Comparison of ENCODE assay signal across 25 cellular contexts in the genomic region with DNA sequence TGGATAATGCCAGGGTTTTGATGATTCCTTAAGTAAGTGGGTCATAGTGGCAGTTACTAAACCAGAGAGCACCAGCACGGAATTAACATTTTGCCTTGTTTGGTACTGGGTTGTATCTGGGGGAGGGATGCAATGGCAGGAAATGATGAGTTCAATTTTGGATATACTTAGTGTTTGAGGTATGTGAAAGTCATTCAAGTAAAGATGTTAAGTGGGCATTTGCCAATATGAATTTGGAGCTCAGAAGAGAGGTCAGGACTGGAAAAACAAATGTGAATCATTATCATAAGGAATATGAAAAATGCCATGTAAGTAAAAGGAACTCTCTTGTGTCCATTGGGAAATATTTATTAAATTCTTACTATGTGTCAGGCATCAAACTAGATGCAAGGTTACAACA. TPM values are rescaled to one million over a fixed set of nuclear protein-coding genes. Genes with fewer than 3 reads are reported as not detected.
DNase-seq lines count a peak whose midpoint lies in the region; ATAC-seq, FAIRE-seq and TF ChIP-seq lines count a peak whose summit lies in the region.
"Had no signal": no experiment of that assay in that cellular context is flagged by ENCODE, and none has a peak within 500 bp of the region (broad histone marks: within the 10 kb centered on the region; RNA-seq: fewer than 3 reads in every experiment).

No MANE protein-coding gene starts in this region.

- no peak overlapping the region for H3K23ac ChIP-seq in mesenchymal stem cell (ENCODE audit: low read length in 2 of 2)

- FAIRE-seq in GM12892 (lab: Jason Lieb, UNC), result peak; percentile 33
- FAIRE-seq: A549, frontal cortex had no signal

- POLR2A ChIA-PET in AG04449 (lab: Yijun Ruan, JAX), result no interaction called here

- WGBS in mesenchymal stem cell, result 81% methylated on average over 1 of the region's 1 CpG
- 89% methylated on average over 1 of the region's 1 CpG for WGBS in esophagus muscularis mucosa

- DNase-seq in AG04449 (ENCODE audit: low read depth, low spot score) (peak; percentile 94), GM12892 (ENCODE audit: insufficient read length) (no peak), adipocyte (ENCODE audit: low read depth) (peak; percentile 42), fibroblast of pulmonary artery (ENCODE audit: low read depth) (peak; percentile 89), mesenchymal stem cell (no peak), C1 segment of cervical spinal cord (lab: John Stamatoyannopoulos, UW) (no peak), esophagus muscularis mucosa (ENCODE audit: extremely low spot score) (no peak)
- DNase-seq: activated effector memory CD4-positive, alpha-beta T cell treated with anti-CD3 and anti-CD28 coated beads, Interleukin-2, amount 50 U/mL, for 16 hours; CD4-positive, CD25-positive, alpha-beta regulatory T cell; cerebellar nuclear complex; KBM-7; kidney glomerular epithelial cell; naive thymus-derived CD4-positive, alpha-beta T cell; NCI-H1048; NCI-H2081 treated with DMSO at 0.1 percent for 48 hours; NCI-H510A treated with DMSO at 0.1 percent for 48 hours; RPMI8226; stimulated activated CD4-positive, alpha-beta T cell treated with anti-CD3 and anti-CD28 coated beads, Interleukin-4, amount 100 ng/mL, for 1 hour; stomach; upper lobe of right lung had no signal

- H2BK5ac ChIP-seq in mesenchymal stem cell (ENCODE audit: low read depth, low read length, poor library complexity, severe bottlenecking), result no peak overlapping the region

- intact Hi-C loops in esophagus muscularis mucosa (cut with DNase I), result no loop called here

- CTCF ChIA-PET in AG04449 (lab: Yijun Ruan, JAX), result interaction anchor here (2.8 kb wide), 1 partner anchor 14 kb away, joined by 10 read pairs; no protein-coding TSS in a partner anchor

- H4K8ac ChIP-seq in mesenchymal stem cell (ENCODE audit: low read length), result no peak overlapping the region

- no peak overlapping the region for H2BK12ac ChIP-seq in mesenchymal stem cell (ENCODE audit: low read length in 2 of 2)

- ATAC-seq in HG03280 (IDR thresholded peaks at IDR 0.05; ENCODE audit: unreplicated experiment), result no peak
- ATAC-seq: naive thymus-derived CD4-positive, alpha-beta T cell; upper lobe of right lung had no signal

- H3K9me3 ChIP-seq in adipocyte (ENCODE audit: control insufficient read depth, low read length) (no peaks in the 10 kb centered on the region), mesenchymal stem cell (ENCODE audit: control insufficient read depth, low read length) (no peaks in the 10 kb centered on the region), esophagus muscularis mucosa (no peaks in the 10 kb centered on the region)
- H3K9me3 ChIP-seq: A549, stomach, upper lobe of right lung had no signal

- no peak overlapping the region for H2AK5ac ChIP-seq in mesenchymal stem cell (ENCODE audit: low read length, severe bottlenecking)

- H3K79me1 ChIP-seq in mesenchymal stem cell (replicated peaks; ENCODE audit: low read length, poor library complexity, severe bottlenecking), result no peaks in the 10 kb centered on the region

- H3K9ac ChIP-seq in adipocyte (ENCODE audit: low read length), result peak overlapping the region; percentile 40
- H3K9ac ChIP-seq in mesenchymal stem cell (ENCODE audit: low read length), result no peak overlapping the region

- no peak overlapping the region for H3K4me2 ChIP-seq in mesenchymal stem cell (ENCODE audit: low read length, poor library complexity, severe bottlenecking)
- H3K4me2 ChIP-seq: A549 had no signal

- H3K4me3 ChIP-seq in AG04449 (ENCODE audit: low read depth, low read length) (no peak overlapping the region), adipocyte (ENCODE audit: low read length) (no peak overlapping the region), fibroblast of pulmonary artery (replicated peaks; ENCODE audit: low read depth, low read length) (no peak overlapping the region), mesenchymal stem cell (ENCODE audit: insufficient read depth in 1 of 2, low read depth in 1 of 2, low read length in 2 of 2) (no peak overlapping the region), esophagus muscularis mucosa (no peak overlapping the region)
- H3K4me3 ChIP-seq: A549, stomach, upper lobe of right lung had no signal

- no peak overlapping the region for H3K18ac ChIP-seq in mesenchymal stem cell (ENCODE audit: low read depth in 1 of 2, low read length in 2 of 2)

- no peak for TF ChIP-seq CTCF in AG04449 (IDR thresholded peaks at IDR 0.05; ENCODE audit: insufficient read depth, low read length, missing control alignments)
- no peak for TF ChIP-seq CTCF in fibroblast of pulmonary artery (IDR thresholded peaks at IDR 0.05; ENCODE audit: low read length, missing control alignments)
- TF ChIP-seq CTCF in esophagus muscularis mucosa (IDR thresholded peaks at IDR 0.05), result no peak

- no peaks in the 10 kb centered on the region for H3K36me3 ChIP-seq in adipocyte (ENCODE audit: control insufficient read depth, insufficient read depth, low read length, severe bottlenecking)
- no peaks in the 10 kb centered on the region for H3K36me3 ChIP-seq in mesenchymal stem cell (ENCODE audit: control insufficient read depth in 1 of 2, insufficient read depth in 2 of 2, low read depth in 1 of 2, low read length in 2 of 2)
- H3K36me3 ChIP-seq in esophagus muscularis mucosa, result no peaks in the 10 kb centered on the region
- H3K36me3 ChIP-seq: stomach, upper lobe of right lung had no signal

- H4K91ac ChIP-seq in mesenchymal stem cell (ENCODE audit: low read length), result no peak overlapping the region

- TF ChIP-seq POLR2A in GM12892 (IDR thresholded peaks at IDR 0.05; ENCODE audit: low read depth, low read length) (no peak), esophagus muscularis mucosa (IDR thresholded peaks at IDR 0.05; ENCODE audit: low read depth) (no peak)

- H3K27ac ChIP-seq in mesenchymal stem cell (ENCODE audit: low read length, poor library complexity, severe bottlenecking) (no peak overlapping the region), esophagus muscularis mucosa (replicated peaks in 1 of 4) (no peak overlapping the region)
- H3K27ac ChIP-seq: A549, stomach, upper lobe of right lung had no signal

- H3K14ac ChIP-seq in mesenchymal stem cell (ENCODE audit: low read length in 2 of 2), result no peak overlapping the region

- TF ChIP-seq EP300 in esophagus muscularis mucosa (IDR thresholded peaks at IDR 0.05), result no peak

- peaks cover 21% of the 10 kb centered on the region for H3K4me1 ChIP-seq in adipocyte (ENCODE audit: control insufficient read depth, insufficient read depth, low read length)
- H3K4me1 ChIP-seq in mesenchymal stem cell (ENCODE audit: control insufficient read depth, insufficient read depth, low read depth, low read length), result peaks cover 1% of the 10 kb centered on the region
- H3K4me1 ChIP-seq in esophagus muscularis mucosa, result peaks cover 7 to 8% (median 7%) of the 10 kb centered on the region in 4 donors

- no peak overlapping the region for H2BK15ac ChIP-seq in mesenchymal stem cell (ENCODE audit: low read depth, poor library complexity, severe bottlenecking)

- no peak overlapping the region for H2BK120ac ChIP-seq in mesenchymal stem cell (ENCODE audit: low read depth, low read length)

- H3K4ac ChIP-seq in mesenchymal stem cell (ENCODE audit: low read depth in 1 of 2, low read length in 2 of 2), result no peak overlapping the region

- H3K27me3 ChIP-seq in adipocyte (replicated peaks; ENCODE audit: control insufficient read depth, insufficient read depth, low read length) (no peaks in the 10 kb centered on the region), mesenchymal stem cell (ENCODE audit: control insufficient read depth in 1 of 2, insufficient read depth in 1 of 2, low read length in 2 of 2) (no peaks in the 10 kb centered on the region), esophagus muscularis mucosa (no peaks in the 10 kb centered on the region)
- H3K27me3 ChIP-seq: stomach, upper lobe of right lung had no signal

- no peak overlapping the region for H2AFZ ChIP-seq in mesenchymal stem cell (ENCODE audit: low read depth, low read length)

RNA-seq across cellular contexts. Expression of a gene that starts 6.2 kb away (rescaled TPM):
- 0.98 TPM for polyA plus RNA-seq in GM12892 (2012; ENCODE audit: missing spikeins)
- polyA plus RNA-seq in mesenchymal stem cell (2013, experiment 1 of 2), result not detected
- 0.03 TPM for polyA plus RNA-seq in mesenchymal stem cell (2013, experiment 2 of 2)
- total RNA-seq in esophagus muscularis mucosa, result not detected
- total RNA-seq: frontal cortex, posterior vena cava, skeletal muscle tissue, stomach, upper lobe of right lung had no signal
- polyA plus RNA-seq: A549; naive thymus-derived CD4-positive, alpha-beta T cell; stomach had no signal

RNA-seq across cellular contexts. Expression of a gene that starts 6.3 kb away (rescaled TPM):
- 50.1 TPM for polyA plus RNA-seq in GM12892 (2012; ENCODE audit: missing spikeins)
- 29.7 TPM for polyA plus RNA-seq in mesenchymal stem cell (2013, experiment 1 of 2)
- polyA plus RNA-seq in mesenchymal stem cell (2013, experiment 2 of 2), result 30.6 TPM
- 10 to 100 TPM; 47.3 to 78.2 (median 63.0) TPM for total RNA-seq in esophagus muscularis mucosa

RNA-seq across cellular contexts. Expression of a gene that starts 49.0 kb away (rescaled TPM):
- polyA plus RNA-seq in GM12892 (2012; ENCODE audit: missing spikeins), result 2.9 TPM
- 1.3 TPM for polyA plus RNA-seq in mesenchymal stem cell (2013, experiment 1 of 2)
- polyA plus RNA-seq in mesenchymal stem cell (2013, experiment 2 of 2), result 1.1 TPM
- total RNA-seq in esophagus muscularis mucosa, result 1 to 10 TPM in 1 of 4 donors, under 1 TPM in 1, not detected in 2; 0.71 to 1.5 TPM
- total RNA-seq: frontal cortex, skeletal muscle tissue had no signal

Comparison
In these comparisons a context has a peak if more than half of its experiments do, and no peak if none do; other contexts are left out.
1. DNase-seq: peak in AG04449 (single experiment), adipocyte (single experiment) and fibroblast of pulmonary artery (single experiment); none in GM12892 (single experiment), mesenchymal stem cell (single experiment), C1 segment of cervical spinal cord (0 of 14) and esophagus muscularis mucosa (single experiment).